21 cellular contexts compared by ENCODE assay signal in the genomic region with DNA sequence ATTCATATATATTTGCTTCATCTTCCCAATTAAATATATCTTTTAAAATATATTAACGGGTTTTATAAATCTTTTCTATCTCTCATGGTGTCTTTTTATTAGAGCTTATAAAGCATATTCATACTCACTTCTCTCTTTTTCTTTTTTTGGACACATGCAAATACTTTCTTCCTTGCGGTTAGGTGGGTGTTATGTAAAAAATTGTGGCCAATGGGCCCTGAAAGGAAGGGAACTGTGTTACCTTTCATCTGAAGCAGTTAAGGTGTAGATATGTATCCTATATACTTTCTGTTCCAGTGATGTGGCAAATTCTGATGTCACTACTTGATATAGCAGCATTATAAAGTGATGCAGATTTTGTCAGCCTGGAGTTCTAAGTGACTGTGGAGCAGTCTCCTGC.
DNase-seq lines count a peak whose midpoint lies in the region; ATAC-seq, FAIRE-seq and TF ChIP-seq lines count a peak whose summit lies in the region.
"Had no signal": no experiment of that assay in that cellular context is flagged by ENCODE, and none has a peak within 500 bp of the region (broad histone marks: within the 10 kb centered on the region; RNA-seq: fewer than 3 reads in every experiment).

No MANE protein-coding gene starts in this region.

- no peak for TF ChIP-seq POLR2A in HepG2 (IDR thresholded peaks at IDR 0.05; ENCODE audit: insufficient read depth in 1 of 2, low read depth in 2 of 2, low read length in 2 of 2)

- intact Hi-C loops in HepG2 (cut with micrococcal nuclease; ENCODE audit: unreplicated experiment): no loop called here

- H3K4me3 ChIP-seq in SK-N-MC (no peak overlapping the region), HepG2 (replicated peaks in 1 of 3; ENCODE audit: insufficient read depth in 1 of 3, low read depth in 2 of 3, low read length in 3 of 3) (no peak overlapping the region)
- H3K4me3 ChIP-seq: dorsolateral prefrontal cortex, prostate gland, testis had no signal

- H3K4me1 ChIP-seq in HepG2 (ENCODE audit: insufficient read depth, low read length): no peaks in the 10 kb centered on the region
- H3K4me1 ChIP-seq: prostate gland, testis had no signal

- FAIRE-seq in HepG2 (lab: Jason Lieb, UNC): no peak
- FAIRE-seq: GM19239 had no signal

- no peak for DNase-seq in SK-N-MC (ENCODE audit: low read depth, low spot score)
- DNase-seq in HepG2 (ENCODE audit: low spot score): no peak
- no peak for DNase-seq in DMS114 treated with DMSO at 0.1 percent for 48 hours (lab: John Stamatoyannopoulos, UW; ENCODE audit: unreplicated experiment)
- DNase-seq in stimulated activated CD8-positive, alpha-beta memory T cell treated with anti-CD3 and anti-CD28 coated beads, Interleukin-4, amount 100 ng/mL, for 48 hours: no peak
- DNase-seq: activated CD4-positive, alpha-beta T cell treated with anti-CD3 and anti-CD28 coated beads for 1 hour; aorta; caudate nucleus; CD4-positive, CD25-positive, alpha-beta regulatory T cell; DMS53; dorsolateral prefrontal cortex; NCI-H146; NCI-H2171; NCI-H69; SHP77 treated with DMSO at 0.1 percent for 48 hours; stimulated activated naive B cell treated with anti-CD40 and anti-IgM and Interleukin-4, amounts not matched to agents 10 μg/mL and 1 μg/mL and 100 μg/mL, for 72 hours; testis had no signal

- BruUV-seq in HepG2 (replicated peaks; lab: Mats Ljungman, UMichigan): no TSS peak

- H3K9me3 ChIP-seq in SK-N-MC (ENCODE audit: low read depth, low read length) (no peaks in the 10 kb centered on the region; the same call in 1 of the 2 replicates), HepG2 (ENCODE audit: low read length) (no peaks in the 10 kb centered on the region)
- H3K9me3 ChIP-seq: prostate gland, testis had no signal

- H3K4me2 ChIP-seq in HepG2 (ENCODE audit: low read depth, low read length): no peak overlapping the region

- TF ChIP-seq RAD21 in HepG2 (CRISPR knock-in tag; IDR thresholded peaks at IDR 0.05): no peak

- no peaks in the 10 kb centered on the region for H3K27me3 ChIP-seq in HepG2 (ENCODE audit: control insufficient read depth in 1 of 2, insufficient read depth in 2 of 2, low read length in 2 of 2)
- H3K27me3 ChIP-seq: testis had no signal

- H2AFZ ChIP-seq in HepG2 (ENCODE audit: low read length): no peak overlapping the region

- TF ChIP-seq EP300 in HepG2 (IDR thresholded peaks at IDR 0.05; ENCODE audit: low read depth in 2 of 2, low read length in 2 of 2) (no peak), HepG2 (CRISPR knock-in tag; IDR thresholded peaks at IDR 0.05; ENCODE audit: borderline replicate concordance) (no peak)

- POLR2A ChIA-PET in HepG2 (lab: Yijun Ruan, JAX): no interaction called here

- TF ChIP-seq CTCF in HepG2 (CRISPR knock-in tag; IDR thresholded peaks at IDR 0.05): no peak

- H3K79me2 ChIP-seq in HepG2 (ENCODE audit: insufficient read depth, low read length): no peaks in the 10 kb centered on the region

- no peaks in the 10 kb centered on the region for H4K20me1 ChIP-seq in HepG2 (ENCODE audit: insufficient read depth, low read length)

- in situ Hi-C loops in HepG2 (cut with HindIII; ENCODE audit: extremely low pct_ligation_motif_present, low pct_unique_long_range_greater_than_20kb): no loop called here

- CTCF ChIA-PET in HepG2 (lab: Yijun Ruan, JAX; ENCODE audit: low intra/inter-chr PET ratio, low total read pairs): no interaction called here

- no peaks in the 10 kb centered on the region for H3K36me3 ChIP-seq in SK-N-MC (ENCODE audit: insufficient read depth, low read length)
- no peaks in the 10 kb centered on the region for H3K36me3 ChIP-seq in HepG2 (replicated peaks in 1 of 2; ENCODE audit: control insufficient read depth in 1 of 2, insufficient read depth in 2 of 2, low read length in 2 of 2)
- H3K36me3 ChIP-seq: prostate gland had no signal

- WGBS in HepG2 (ENCODE audit: low lambda C conversion rate): 22% methylated on average over 2 of the region's 2 CpGs

- H3K9ac ChIP-seq in SK-N-MC (ENCODE audit: insufficient read length) (no peak overlapping the region), HepG2 (ENCODE audit: insufficient read depth, low read depth, low read length) (no peak overlapping the region)

- peak overlapping the region; percentile 56; the same call in 1 of the 2 replicates for H3K27ac ChIP-seq in SK-N-MC
- no peak overlapping the region for H3K27ac ChIP-seq in HepG2 (ENCODE audit: extremely low read length, insufficient read depth, low read length)
- H3K27ac ChIP-seq: dorsolateral prefrontal cortex, prostate gland, testis had no signal

- ATAC-seq in GM18519 (IDR thresholded peaks at IDR 0.05; ENCODE audit: low FRiP score, unreplicated experiment) (peak; percentile 87), GM21529 (IDR thresholded peaks at IDR 0.05; ENCODE audit: unreplicated experiment) (peak; percentile 55), HG03280 (IDR thresholded peaks at IDR 0.05; ENCODE audit: unreplicated experiment) (peak; percentile 63), HepG2 (no peak)
- ATAC-seq: stimulated activated naive B cell treated with anti-CD40 and anti-IgM and Interleukin-4, amounts not matched to agents 10 μg/mL and 1 μg/mL and 100 μg/mL, for 72 hours had no signal

TF ChIP-seq in HepG2, 621 proteins besides CTCF, POLR2A, EP300 and RAD21 (continues in another document):
- TF ChIP-seq, protein P1, sequence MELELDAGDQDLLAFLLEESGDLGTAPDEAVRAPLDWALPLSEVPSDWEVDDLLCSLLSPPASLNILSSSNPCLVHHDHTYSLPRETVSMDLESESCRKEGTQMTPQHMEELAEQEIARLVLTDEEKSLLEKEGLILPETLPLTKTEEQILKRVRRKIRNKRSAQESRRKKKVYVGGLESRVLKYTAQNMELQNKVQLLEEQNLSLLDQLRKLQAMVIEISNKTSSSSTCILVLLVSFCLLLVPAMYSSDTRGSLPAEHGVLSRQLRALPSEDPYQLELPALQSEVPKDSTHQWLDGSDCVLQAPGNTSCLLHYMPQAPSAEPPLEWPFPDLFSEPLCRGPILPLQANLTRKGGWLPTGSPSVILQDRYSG (CRISPR knock-in tag; IDR thresholded peaks at IDR 0.05): no peak
- TF ChIP-seq, protein P2, sequence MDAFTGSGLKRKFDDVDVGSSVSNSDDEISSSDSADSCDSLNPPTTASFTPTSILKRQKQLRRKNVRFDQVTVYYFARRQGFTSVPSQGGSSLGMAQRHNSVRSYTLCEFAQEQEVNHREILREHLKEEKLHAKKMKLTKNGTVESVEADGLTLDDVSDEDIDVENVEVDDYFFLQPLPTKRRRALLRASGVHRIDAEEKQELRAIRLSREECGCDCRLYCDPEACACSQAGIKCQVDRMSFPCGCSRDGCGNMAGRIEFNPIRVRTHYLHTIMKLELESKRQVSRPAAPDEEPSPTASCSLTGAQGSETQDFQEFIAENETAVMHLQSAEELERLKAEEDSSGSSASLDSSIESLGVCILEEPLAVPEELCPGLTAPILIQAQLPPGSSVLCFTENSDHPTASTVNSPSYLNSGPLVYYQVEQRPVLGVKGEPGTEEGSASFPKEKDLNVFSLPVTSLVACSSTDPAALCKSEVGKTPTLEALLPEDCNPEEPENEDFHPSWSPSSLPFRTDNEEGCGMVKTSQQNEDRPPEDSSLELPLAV (CRISPR knock-in tag; conservative IDR thresholded peaks at IDR 0.05; ENCODE audit: low read depth): no peak
- TF ChIP-seq FIP1L1 (IDR thresholded peaks at IDR 0.05; ENCODE audit: borderline replicate concordance, insufficient read depth, low read depth, low read length) (no peak), FOXM1 (CRISPR knock-in tag; IDR thresholded peaks at IDR 0.05) (no peak), ZNF468 (CRISPR knock-in tag; IDR thresholded peaks at IDR 0.05) (no peak), ZNF207 (IDR thresholded peaks at IDR 0.05; ENCODE audit: borderline replicate concordance) (no peak), ZC3H13 (CRISPR knock-in tag; IDR thresholded peaks at IDR 0.05) (no peak), NR2F1 (CRISPR knock-in tag; IDR thresholded peaks at IDR 0.05) (no peak)
- TF ChIP-seq, protein P3, sequence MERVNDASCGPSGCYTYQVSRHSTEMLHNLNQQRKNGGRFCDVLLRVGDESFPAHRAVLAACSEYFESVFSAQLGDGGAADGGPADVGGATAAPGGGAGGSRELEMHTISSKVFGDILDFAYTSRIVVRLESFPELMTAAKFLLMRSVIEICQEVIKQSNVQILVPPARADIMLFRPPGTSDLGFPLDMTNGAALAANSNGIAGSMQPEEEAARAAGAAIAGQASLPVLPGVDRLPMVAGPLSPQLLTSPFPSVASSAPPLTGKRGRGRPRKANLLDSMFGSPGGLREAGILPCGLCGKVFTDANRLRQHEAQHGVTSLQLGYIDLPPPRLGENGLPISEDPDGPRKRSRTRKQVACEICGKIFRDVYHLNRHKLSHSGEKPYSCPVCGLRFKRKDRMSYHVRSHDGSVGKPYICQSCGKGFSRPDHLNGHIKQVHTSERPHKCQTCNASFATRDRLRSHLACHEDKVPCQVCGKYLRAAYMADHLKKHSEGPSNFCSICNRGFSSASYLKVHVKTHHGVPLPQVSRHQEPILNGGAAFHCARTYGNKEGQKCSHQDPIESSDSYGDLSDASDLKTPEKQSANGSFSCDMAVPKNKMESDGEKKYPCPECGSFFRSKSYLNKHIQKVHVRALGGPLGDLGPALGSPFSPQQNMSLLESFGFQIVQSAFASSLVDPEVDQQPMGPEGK (CRISPR knock-in tag; IDR thresholded peaks at IDR 0.05): no peak
- TF ChIP-seq, protein P4, sequence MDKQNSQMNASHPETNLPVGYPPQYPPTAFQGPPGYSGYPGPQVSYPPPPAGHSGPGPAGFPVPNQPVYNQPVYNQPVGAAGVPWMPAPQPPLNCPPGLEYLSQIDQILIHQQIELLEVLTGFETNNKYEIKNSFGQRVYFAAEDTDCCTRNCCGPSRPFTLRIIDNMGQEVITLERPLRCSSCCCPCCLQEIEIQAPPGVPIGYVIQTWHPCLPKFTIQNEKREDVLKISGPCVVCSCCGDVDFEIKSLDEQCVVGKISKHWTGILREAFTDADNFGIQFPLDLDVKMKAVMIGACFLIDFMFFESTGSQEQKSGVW (CRISPR knock-in tag; IDR thresholded peaks at IDR 0.05; ENCODE audit: borderline replicate concordance): no peak
